31 cellular contexts compared by ENCODE assay signal in the genomic region with DNA sequence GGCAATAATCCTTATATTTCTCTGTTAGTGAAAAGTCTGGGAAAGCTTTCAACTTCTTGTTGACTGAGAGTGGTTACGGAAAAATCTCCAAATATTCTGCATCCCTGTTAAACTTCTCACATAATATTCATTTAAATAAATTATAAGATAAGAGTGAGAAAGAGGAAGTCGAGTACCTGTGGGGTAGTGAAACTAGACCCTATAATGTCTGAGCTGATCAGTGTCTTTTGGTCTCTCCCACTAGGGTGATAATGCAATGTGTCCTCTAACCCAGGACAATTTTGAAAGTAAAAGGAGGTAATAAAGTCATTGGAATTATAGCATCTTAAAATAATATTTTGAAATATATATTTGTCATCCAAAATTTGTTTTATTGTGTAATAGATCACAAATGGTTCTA. TPM values are rescaled to one million over a fixed set of nuclear protein-coding genes. Genes with fewer than 3 reads are reported as not detected.
"Had no signal": no experiment of that assay in that cellular context is flagged by ENCODE, and none has a peak within 500 bp of the region (broad histone marks: within the 10 kb centered on the region; RNA-seq: fewer than 3 reads in every experiment).

No MANE protein-coding gene starts in this region.

- H3K4me3 Mint-ChIP-seq: activated T-cell treated with anti-CD3 and anti-CD28 coated beads, Interleukin-2, amount 50 U/mL, for 72 hours; immature natural killer cell; naive thymus-derived CD8-positive, alpha-beta T cell; neural crest cell had no signal

- H3K4me1 ChIP-seq: breast epithelium, gastroesophageal sphincter, right atrium auricular region, suprapubic skin, tibial nerve had no signal

- H3K4me2 ChIP-seq: smooth muscle cell had no signal

- H3K4me3 ChIP-seq: breast epithelium, gastroesophageal sphincter, right atrium auricular region, smooth muscle cell, suprapubic skin, tibial nerve had no signal

- H3K27me3 ChIP-seq: breast epithelium, gastroesophageal sphincter, right atrium auricular region, suprapubic skin, tibial nerve had no signal

- H3K9me3 Mint-ChIP-seq: activated naive CD4-positive, alpha-beta T cell treated with anti-CD3 and anti-CD28 coated beads, Interleukin-2, amount 50 U/mL, for 72 hours; activated T-cell treated with anti-CD3 and anti-CD28 coated beads, Interleukin-2, amount 50 U/mL, for 72 hours; immature natural killer cell; naive thymus-derived CD8-positive, alpha-beta T cell; neural crest cell had no signal

- H3K27ac Mint-ChIP-seq: activated naive CD4-positive, alpha-beta T cell treated with anti-CD3 and anti-CD28 coated beads, Interleukin-2, amount 50 U/mL, for 72 hours; activated T-cell treated with anti-CD3 and anti-CD28 coated beads, Interleukin-2, amount 50 U/mL, for 72 hours; immature natural killer cell; naive thymus-derived CD8-positive, alpha-beta T cell had no signal

- ATAC-seq: activated naive CD4-positive, alpha-beta T cell treated with anti-CD3 and anti-CD28 coated beads, Interleukin-2, amount 50 U/mL, for 72 hours; activated T-cell treated with anti-CD3 and anti-CD28 coated beads, Interleukin-2, amount 50 U/mL, for 72 hours; gastroesophageal sphincter; left colon; naive thymus-derived CD8-positive, alpha-beta T cell had no signal

- H3K27ac ChIP-seq: gastroesophageal sphincter, right atrium auricular region, suprapubic skin, tibial nerve, VCaP had no signal

- DNase-seq: activated CD4-positive, alpha-beta T cell treated with anti-CD3 and anti-CD28 coated beads for 4 hours; activated CD4-positive, alpha-beta T cell treated with anti-CD3 and anti-CD28 coated beads, Interleukin-2, amount 50 U/mL, for 4 hours; activated naive CD4-positive, alpha-beta T cell; activated T-cell treated with anti-CD3 and anti-CD28 coated beads for 4 hours; activated T-cell treated with anti-CD3 and anti-CD28 coated beads, Interleukin-2, amount 50 U/mL, for 72 hours; central memory CD4-positive, alpha-beta T cell; head of caudate nucleus; hippocampal formation; immature natural killer cell; kidney; left colon; mammary epithelial cell; midbrain; naive thymus-derived CD8-positive, alpha-beta T cell; occipital lobe; stimulated activated CD4-positive, alpha-beta T cell treated with anti-CD3 and anti-CD28 coated beads, Interleukin-1b, Interleukin-23, amount 100 ng/mL, for 48 hours; stimulated activated CD4-positive, alpha-beta T cell treated with anti-CD3 and anti-CD28 coated beads, Interleukin-4, amount 100 ng/mL, for 4 hours; stimulated activated CD8-positive, alpha-beta memory T cell treated with anti-CD3 and anti-CD28 coated beads, Interleukin-4, amount 100 ng/mL, for 48 hours; stimulated activated naive CD4-positive, alpha-beta T cell had no signal

- H3K9me3 ChIP-seq: breast epithelium, gastroesophageal sphincter, right atrium auricular region, suprapubic skin, tibial nerve had no signal

- H3K36me3 ChIP-seq: breast epithelium, gastroesophageal sphincter, right atrium auricular region, suprapubic skin, tibial nerve had no signal

- H3K4me1 Mint-ChIP-seq: immature natural killer cell; naive thymus-derived CD8-positive, alpha-beta T cell had no signal

- H3K36me3 Mint-ChIP-seq: activated naive CD4-positive, alpha-beta T cell treated with anti-CD3 and anti-CD28 coated beads, Interleukin-2, amount 50 U/mL, for 72 hours; immature natural killer cell; naive thymus-derived CD8-positive, alpha-beta T cell had no signal

RNA-seq across cellular contexts. Expression of a gene that starts 2.1 kb away (rescaled TPM):
- polyA plus RNA-seq: endothelial cell of umbilical vein; fibroblast of lung; immature natural killer cell; liver; mammary epithelial cell; naive thymus-derived CD8-positive, alpha-beta T cell; smooth muscle cell had no signal
